In genomic region chr9:120136685-120137084, GRCh38 we compare ENCODE assay signal across 24 cellular contexts.
DNase-seq lines count a peak whose midpoint lies in the region; ATAC-seq, FAIRE-seq and TF ChIP-seq lines count a peak whose summit lies in the region.
"Had no signal": no experiment of that assay in that cellular context is flagged by ENCODE, and none has a peak within 500 bp of the region (broad histone marks: within the 10 kb centered on the region; RNA-seq: fewer than 3 reads in every experiment).

No MANE protein-coding gene starts in this region.

- CTCF ChIA-PET in activated CD8-positive, alpha-beta T cell treated with anti-CD3 and anti-CD28 coated beads for 36 hours (lab: Charles Lee), result no interaction called here
- CTCF ChIA-PET in activated CD8-positive, alpha-beta T cell treated with anti-CD3 and anti-CD28 coated beads, Interleukin-2, amount 10 ng/mL, durations not matched to agents 7 days and 5 days (lab: Charles Lee), result no interaction called here

- H3K9ac ChIP-seq in smooth muscle cell (ENCODE audit: low read depth) (no peak overlapping the region), Karpas-422 (ENCODE audit: low read length) (no peak overlapping the region)

- peak; percentile 5 for DNase-seq in activated CD8-positive, alpha-beta T cell treated with anti-CD3 and anti-CD28 coated beads for 36 hours
- DNase-seq in activated CD8-positive, alpha-beta T cell treated with anti-CD3 and anti-CD28 coated beads, Interleukin-2, amount 10 ng/mL, durations not matched to agents 7 days and 5 days, result no peak
- DNase-seq in NCI-H226, result peak; percentile 5
- peak; percentile 12 for DNase-seq in bronchial epithelial cell (ENCODE audit: low read depth)
- DNase-seq in smooth muscle cell (lab: John Stamatoyannopoulos, UW; ENCODE audit: unreplicated experiment), result no peak
- DNase-seq in Karpas-422, result no peak
- no peak for DNase-seq in CD14-positive monocyte (ENCODE audit: low spot score)
- no peak for DNase-seq in NCI-H345 treated with DMSO at 0.1 percent for 48 hours (lab: John Stamatoyannopoulos, UW; ENCODE audit: unreplicated experiment)
- DNase-seq: DMS79, H9, HFFc6, Kasumi-1, MG63, NCI-H1417, NCI-H1930, NCI-H446, NCI-H526, OCI-M1, SHP77 treated with DMSO at 0.1 percent for 48 hours had no signal

- H3K36me3 ChIP-seq in bronchial epithelial cell (ENCODE audit: control insufficient read depth, insufficient read depth, low read length) (no peaks in the 10 kb centered on the region), smooth muscle cell (ENCODE audit: low read depth) (no peaks in the 10 kb centered on the region), Karpas-422 (ENCODE audit: insufficient read depth, low read length) (no peaks in the 10 kb centered on the region)
- H3K36me3 ChIP-seq: MG63 had no signal

- H3K27ac ChIP-seq in smooth muscle cell (ENCODE audit: low read depth) (peak overlapping the region; percentile 69), Karpas-422 (ENCODE audit: low read length) (no peak overlapping the region)
- H3K27ac ChIP-seq: A549, RWPE1, SK-N-MC had no signal

- H3K4me1 ChIP-seq in smooth muscle cell (ENCODE audit: low read depth) (peaks cover 7% of the 10 kb centered on the region), Karpas-422 (ENCODE audit: low read length) (peaks cover 10% of the 10 kb centered on the region)
- H3K4me1 ChIP-seq: A549 had no signal

- H3K36me3 Mint-ChIP-seq in activated CD8-positive, alpha-beta T cell treated with anti-CD3 and anti-CD28 coated beads for 36 hours (ENCODE audit: low read depth), result no peaks in the 10 kb centered on the region
- no peaks in the 10 kb centered on the region for H3K36me3 Mint-ChIP-seq in activated CD8-positive, alpha-beta T cell treated with anti-CD3 and anti-CD28 coated beads, Interleukin-2, amount 10 ng/mL, durations not matched to agents 7 days and 5 days (ENCODE audit: low read depth)
- H3K36me3 Mint-ChIP-seq in CD14-positive monocyte, result no peaks in the 10 kb centered on the region

- H3K4me3 Mint-ChIP-seq in activated CD8-positive, alpha-beta T cell treated with anti-CD3 and anti-CD28 coated beads for 36 hours, result no peak overlapping the region
- no peak overlapping the region for H3K4me3 Mint-ChIP-seq in activated CD8-positive, alpha-beta T cell treated with anti-CD3 and anti-CD28 coated beads, Interleukin-2, amount 10 ng/mL, durations not matched to agents 7 days and 5 days
- H3K4me3 Mint-ChIP-seq in CD14-positive monocyte, result no peak overlapping the region
- H3K4me3 Mint-ChIP-seq: B cell, H9, HFFc6 had no signal

- no peak for TF ChIP-seq CTCF in activated CD8-positive, alpha-beta T cell treated with anti-CD3 and anti-CD28 coated beads for 36 hours (IDR thresholded peaks at IDR 0.05)
- TF ChIP-seq CTCF in bronchial epithelial cell (IDR thresholded peaks at IDR 0.05; ENCODE audit: insufficient read depth, low read length, severe bottlenecking), result no peak
- TF ChIP-seq CTCF in smooth muscle cell (IDR thresholded peaks at IDR 0.05; ENCODE audit: borderline replicate concordance, insufficient read depth, poor library complexity, severe bottlenecking), result no peak
- TF ChIP-seq CTCF in CD14-positive monocyte (IDR thresholded peaks at IDR 0.05), result no peak

- H3K27me3 ChIP-seq in bronchial epithelial cell (ENCODE audit: control insufficient read depth, insufficient read depth, low read length) (no peaks in the 10 kb centered on the region), smooth muscle cell (ENCODE audit: low read depth) (no peaks in the 10 kb centered on the region), Karpas-422 (ENCODE audit: low read length) (no peaks in the 10 kb centered on the region)
- H3K27me3 ChIP-seq: MG63 had no signal

- H4K20me1 ChIP-seq in smooth muscle cell (ENCODE audit: low read depth) (no peaks in the 10 kb centered on the region), Karpas-422 (ENCODE audit: insufficient read depth, low read depth, low read length) (no peaks in the 10 kb centered on the region)

- 45% methylated on average over 1 of the region's 1 CpG for WGBS in smooth muscle cell (ENCODE audit: low lambda C conversion rate)

- peaks cover 14% of the 10 kb centered on the region for H3K9me3 Mint-ChIP-seq in activated CD8-positive, alpha-beta T cell treated with anti-CD3 and anti-CD28 coated beads for 36 hours
- H3K9me3 Mint-ChIP-seq in activated CD8-positive, alpha-beta T cell treated with anti-CD3 and anti-CD28 coated beads, Interleukin-2, amount 10 ng/mL, durations not matched to agents 7 days and 5 days (ENCODE audit: insufficient read depth), result no peaks in the 10 kb centered on the region
- H3K9me3 Mint-ChIP-seq in CD14-positive monocyte, result peaks cover 3 to 13% (median 6%) of the 10 kb centered on the region in 7 donors

- peak overlapping the region; percentile 58 for H3K4me2 ChIP-seq in smooth muscle cell
- no peak overlapping the region for H3K4me2 ChIP-seq in Karpas-422 (ENCODE audit: low read depth, low read length, poor library complexity, severe bottlenecking)
- H3K4me2 ChIP-seq: A549 had no signal

- no peaks in the 10 kb centered on the region for H3F3A ChIP-seq in smooth muscle cell (ENCODE audit: low read depth)

- ATAC-seq in activated CD8-positive, alpha-beta T cell treated with anti-CD3 and anti-CD28 coated beads for 36 hours, result peak; percentile 27
- ATAC-seq in activated CD8-positive, alpha-beta T cell treated with anti-CD3 and anti-CD28 coated beads, Interleukin-2, amount 10 ng/mL, durations not matched to agents 7 days and 5 days, result no peak
- ATAC-seq: A549 had no signal

- no peaks in the 10 kb centered on the region for H3K9me2 ChIP-seq in Karpas-422 (replicated peaks; ENCODE audit: insufficient read depth, low read length)

- no peak for FAIRE-seq in bronchial epithelial cell (lab: Jason Lieb, UNC)
- FAIRE-seq: A549, D721Med had no signal

- no peak overlapping the region for H3K27ac Mint-ChIP-seq in activated CD8-positive, alpha-beta T cell treated with anti-CD3 and anti-CD28 coated beads for 36 hours
- no peak overlapping the region for H3K27ac Mint-ChIP-seq in activated CD8-positive, alpha-beta T cell treated with anti-CD3 and anti-CD28 coated beads, Interleukin-2, amount 10 ng/mL, durations not matched to agents 7 days and 5 days
- no peak overlapping the region for H3K27ac Mint-ChIP-seq in CD14-positive monocyte
- H3K27ac Mint-ChIP-seq: B cell, H9, HFFc6 had no signal

- no peaks in the 10 kb centered on the region for H3K9me3 ChIP-seq in smooth muscle cell (replicated peaks; ENCODE audit: low read depth)
- H3K9me3 ChIP-seq in Karpas-422 (ENCODE audit: low read length), result no peaks in the 10 kb centered on the region
- H3K9me3 ChIP-seq: A549 had no signal

- POLR2A ChIA-PET in activated CD8-positive, alpha-beta T cell treated with anti-CD3 and anti-CD28 coated beads for 36 hours (lab: Charles Lee), result no interaction called here
- POLR2A ChIA-PET in activated CD8-positive, alpha-beta T cell treated with anti-CD3 and anti-CD28 coated beads, Interleukin-2, amount 10 ng/mL, durations not matched to agents 7 days and 5 days (lab: Charles Lee), result no interaction called here

- H3K4me3 ChIP-seq in bronchial epithelial cell (ENCODE audit: low read depth, low read length), result no peak overlapping the region
- no peak overlapping the region for H3K4me3 ChIP-seq in smooth muscle cell
- no peak overlapping the region for H3K4me3 ChIP-seq in Karpas-422 (ENCODE audit: low read length)
- H3K4me3 ChIP-seq: A549, MG63, SK-N-MC had no signal

- H3K79me2 ChIP-seq in smooth muscle cell (ENCODE audit: low read depth) (no peaks in the 10 kb centered on the region), Karpas-422 (ENCODE audit: low read length) (no peaks in the 10 kb centered on the region)

- H2AFZ ChIP-seq in smooth muscle cell (ENCODE audit: low read depth) (no peak overlapping the region), Karpas-422 (ENCODE audit: low read length) (no peak overlapping the region)

- peaks cover 5% of the 10 kb centered on the region for H3K4me1 Mint-ChIP-seq in activated CD8-positive, alpha-beta T cell treated with anti-CD3 and anti-CD28 coated beads for 36 hours (ENCODE audit: low read depth)
- H3K4me1 Mint-ChIP-seq in activated CD8-positive, alpha-beta T cell treated with anti-CD3 and anti-CD28 coated beads, Interleukin-2, amount 10 ng/mL, durations not matched to agents 7 days and 5 days (ENCODE audit: low read depth), result no peaks in the 10 kb centered on the region
- H3K4me1 Mint-ChIP-seq in CD14-positive monocyte, result no peaks in the 10 kb centered on the region
- H3K4me1 Mint-ChIP-seq: B cell, H9 had no signal

- intact Hi-C loops in activated CD8-positive, alpha-beta T cell treated with anti-CD3 and anti-CD28 coated beads for 36 hours (cut with micrococcal nuclease), result no loop called here
- intact Hi-C loops in CD14-positive monocyte (cut with micrococcal nuclease), result no loop called here

- peaks cover 5% of the 10 kb centered on the region for H3K27me3 Mint-ChIP-seq in activated CD8-positive, alpha-beta T cell treated with anti-CD3 and anti-CD28 coated beads for 36 hours
- H3K27me3 Mint-ChIP-seq in activated CD8-positive, alpha-beta T cell treated with anti-CD3 and anti-CD28 coated beads, Interleukin-2, amount 10 ng/mL, durations not matched to agents 7 days and 5 days (ENCODE audit: low read depth), result no peaks in the 10 kb centered on the region
- H3K27me3 Mint-ChIP-seq in CD14-positive monocyte (ENCODE audit: low read depth in 3 of 3), result peaks cover 0 to 2% (median 1%) of the 10 kb centered on the region in 3 donors
- H3K27me3 Mint-ChIP-seq: B cell had no signal

Comparison
In these comparisons a context has a peak if more than half of its experiments do, and no peak if none do; other contexts are left out.
1. DNase-seq: peak in activated CD8-positive, alpha-beta T cell treated with anti-CD3 and anti-CD28 coated beads for 36 hours (single experiment), NCI-H226 (single experiment) and bronchial epithelial cell (single experiment); none in activated CD8-positive, alpha-beta T cell treated with anti-CD3 and anti-CD28 coated beads, Interleukin-2, amount 10 ng/mL, durations not matched to agents 7 days and 5 days (single experiment), smooth muscle cell (single experiment), Karpas-422 (single experiment), CD14-positive monocyte (single experiment) and NCI-H345 treated with DMSO at 0.1 percent for 48 hours (single experiment).